ENCODE assay signal across 27 cellular contexts in genomic region chrX:758917-759316, GRCh38.
DNase-seq lines count a peak whose midpoint lies in the region; ATAC-seq, FAIRE-seq and TF ChIP-seq lines count a peak whose summit lies in the region.
"Had no signal": no experiment of that assay in that cellular context is flagged by ENCODE, and none has a peak within 500 bp of the region (broad histone marks: within the 10 kb centered on the region; RNA-seq: fewer than 3 reads in every experiment).

No MANE protein-coding gene starts in this region.

- peak; percentile 72 for FAIRE-seq in bronchial epithelial cell (lab: Jason Lieb, UNC)
- FAIRE-seq: A204.1, GM12878, GM12892, GM18507 had no signal

- H3K9me3 ChIP-seq in HEK293 (ENCODE audit: control insufficient read depth, insufficient read depth, low read depth, low read length) (no peaks in the 10 kb centered on the region), upper lobe of right lung (no peaks in the 10 kb centered on the region), breast epithelium (no peaks in the 10 kb centered on the region)
- H3K9me3 ChIP-seq: BE2C, BLaER1 had no signal

- POLR2A ChIA-PET in HEK293 (lab: Yijun Ruan, JAX) = no interaction called here

- intact Hi-C loops in upper lobe of right lung (cut with DNase I) = no loop called here
- intact Hi-C loops in breast epithelium (cut with DNase I; ENCODE audit: low total_unique reads) = loop anchor here (10.0 kb wide), 1 partner anchor 1726 kb away; no protein-coding TSS in a partner anchor

- ATAC-seq in upper lobe of right lung = no peak
- ATAC-seq: GM12878 had no signal

- TF ChIP-seq CTCF in HEK293 (tag by site-specific recombination; IDR thresholded peaks at IDR 0.05) (no peak), bronchial epithelial cell (IDR thresholded peaks at IDR 0.05; ENCODE audit: insufficient read depth, low read length, severe bottlenecking) (no peak), upper lobe of right lung (IDR thresholded peaks at IDR 0.05) (no peak), breast epithelium (IDR thresholded peaks at IDR 0.05) (no peak)

- H3K27ac ChIP-seq in HEK293 (ENCODE audit: extremely low read depth, low read depth, low read length) = no peak overlapping the region
- no peak overlapping the region for H3K27ac ChIP-seq in upper lobe of right lung
- H3K27ac ChIP-seq in breast epithelium = no peak overlapping the region
- H3K27ac ChIP-seq: BLaER1 had no signal

- CTCF ChIA-PET in HEK293 (lab: Yijun Ruan, JAX) = no interaction called here

- H3K4me3 ChIP-seq in HEK293 (ENCODE audit: low read depth, low read length) = no peak overlapping the region
- H3K4me3 ChIP-seq in bronchial epithelial cell (ENCODE audit: low read depth, low read length) = no peak overlapping the region
- no peak overlapping the region for H3K4me3 ChIP-seq in upper lobe of right lung
- no peak overlapping the region for H3K4me3 ChIP-seq in breast epithelium
- H3K4me3 ChIP-seq: BLaER1, GM12878 had no signal

- DNase-seq in bronchial epithelial cell (ENCODE audit: low read depth) (no peak), mesenteric fat pad (ENCODE audit: low spot score) (peak; percentile 33), upper lobe of right lung (peak; percentile 18), breast epithelium (ENCODE audit: low spot score in 2 of 2) (no peak), NCI-H2171 treated with DMSO at 0.1 percent for 48 hours (lab: John Stamatoyannopoulos, UW) (no peak), NOMO-1 treated with DMSO at 0.1 percent for 48 hours (lab: John Stamatoyannopoulos, UW; ENCODE audit: unreplicated experiment) (no peak)
- DNase-seq: 8988T; ACHN; BE2C; C1 segment of cervical spinal cord; CD4-positive, alpha-beta memory T cell; CD4-positive, CD25-positive, alpha-beta regulatory T cell; CD8-positive, alpha-beta memory T cell; COR-L47; DMS 273 treated with DMSO at 0.1 percent for 48 hours; DMS153; DMS53; DMS79; DND-41; EL; GDM1 had no signal

- no peaks in the 10 kb centered on the region for H3K36me3 ChIP-seq in HEK293 (ENCODE audit: control insufficient read depth in 2 of 2, insufficient read depth in 1 of 2, low read length in 2 of 2)
- H3K36me3 ChIP-seq in bronchial epithelial cell (ENCODE audit: control insufficient read depth, insufficient read depth, low read length) = no peaks in the 10 kb centered on the region
- H3K36me3 ChIP-seq in upper lobe of right lung = no peaks in the 10 kb centered on the region
- H3K36me3 ChIP-seq in breast epithelium = no peaks in the 10 kb centered on the region
- H3K36me3 ChIP-seq: BE2C, BLaER1 had no signal

- TF ChIP-seq POLR2A in breast epithelium (IDR thresholded peaks at IDR 0.05) = no peak

- H3K4me1 ChIP-seq in HEK293 (ENCODE audit: control insufficient read depth, insufficient read depth, low read length) (no peaks in the 10 kb centered on the region), upper lobe of right lung (no peaks in the 10 kb centered on the region), breast epithelium (no peaks in the 10 kb centered on the region)
- H3K4me1 ChIP-seq: BE2C, BLaER1 had no signal

- H3K27me3 ChIP-seq in bronchial epithelial cell (ENCODE audit: control insufficient read depth, insufficient read depth, low read length) = no peaks in the 10 kb centered on the region
- no peaks in the 10 kb centered on the region for H3K27me3 ChIP-seq in upper lobe of right lung
- H3K27me3 ChIP-seq in breast epithelium = no peaks in the 10 kb centered on the region
- H3K27me3 ChIP-seq: BE2C had no signal

TF ChIP-seq in HEK293, 187 proteins besides CTCF, POLR2A, EP300 and RAD21:
- TF ChIP-seq ATF2 (tag by site-specific recombination; IDR thresholded peaks at IDR 0.05; ENCODE audit: low read depth) (0 out of 2 replicates have a peak, but pooled peaks have one; percentile 43), ZIC2 (tag by site-specific recombination; IDR thresholded peaks at IDR 0.05) (no peak)
TF ChIP-seq in HEK293: peak in this region for 1.

Comparison
In these comparisons a context has a peak if more than half of its experiments do, and no peak if none do; other contexts are left out.
1. DNase-seq: peak in mesenteric fat pad (single experiment) and upper lobe of right lung (single experiment); none in bronchial epithelial cell (single experiment), breast epithelium (0 of 2), NCI-H2171 treated with DMSO at 0.1 percent for 48 hours (single experiment) and NOMO-1 treated with DMSO at 0.1 percent for 48 hours (single experiment).